Comparison of ENCODE assay signal across 8 cellular contexts in the genomic region with DNA sequence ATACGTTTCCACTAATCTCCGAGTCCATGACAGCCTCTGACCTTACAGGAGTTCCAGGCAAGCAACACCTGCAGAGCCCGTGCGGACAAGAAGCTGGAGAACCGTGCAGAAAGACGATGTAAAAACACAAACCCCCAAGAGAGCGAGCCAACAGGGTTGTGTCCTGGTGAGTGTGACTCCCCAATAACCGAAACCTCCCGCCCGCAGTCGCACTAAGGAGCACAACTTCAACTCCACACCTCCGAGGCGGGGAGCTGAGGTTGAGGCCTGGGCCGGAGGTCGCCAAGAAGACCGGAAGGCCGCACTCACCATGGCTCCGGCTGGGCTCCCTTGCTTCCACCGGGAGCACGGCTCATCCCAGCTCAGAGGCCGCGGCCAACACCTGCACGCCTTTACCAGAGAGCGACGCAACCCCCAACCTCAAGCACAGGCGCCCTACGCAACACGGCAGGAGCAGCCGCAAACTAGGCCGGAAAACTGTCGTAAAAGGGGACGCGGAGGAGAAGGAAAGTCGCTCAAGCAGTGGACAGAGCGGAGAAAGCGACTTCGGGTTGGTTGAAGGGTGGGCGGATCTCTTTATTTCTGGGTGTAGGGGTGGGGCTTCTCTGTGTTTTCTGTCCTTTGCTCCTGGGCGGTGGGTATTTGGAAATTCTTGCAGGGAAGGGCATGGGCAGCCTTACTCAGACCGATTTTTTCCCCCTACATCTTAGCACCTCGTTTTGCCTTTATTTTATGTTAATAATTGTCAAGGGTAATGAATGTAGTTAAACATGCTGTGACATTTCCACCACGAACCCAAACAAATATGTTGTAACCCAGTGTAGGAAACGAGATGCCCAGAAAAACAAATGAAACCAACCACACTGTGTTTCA. TPM values are rescaled to one million over a fixed set of nuclear protein-coding genes. Genes with fewer than 3 reads are reported as not detected.
DNase-seq lines count a peak whose midpoint lies in the region; ATAC-seq and TF ChIP-seq lines count a peak whose summit lies in the region.

TSS of gene DNAJC19 (minus strand) at position 446 of the 873 bp plus-strand sequence. CDS start at position 312, 134 bp downstream.

- H3K27me3 Mint-ChIP-seq in activated CD4-positive, alpha-beta T cell treated with anti-CD3 and anti-CD28 coated beads for 36 hours = peaks cover 5% of the 10 kb centered on the region

- intact Hi-C loops in activated CD4-positive, alpha-beta T cell treated with anti-CD3 and anti-CD28 coated beads for 36 hours (cut with DNase I, micrococcal nuclease) = loop anchor here (1.0 to 10.0 kb wide), 4 partner anchors 77 to 1385 kb away; partner anchors contain the start of genes FXR1 (in 2 of the 2), TTC14 (in 2 of the 2), MRPL47 (in 1 of the 2) and NDUFB5 (in 1 of the 2)

- H3K4me3 Mint-ChIP-seq in activated CD4-positive, alpha-beta T cell treated with anti-CD3 and anti-CD28 coated beads for 36 hours = peak within 1 kb of the TSS; percentile 86

- H3K4me3 ChIP-seq in choroid plexus epithelial cell (ENCODE audit: low read depth, low read length) (peak within 1 kb of the TSS; percentile 87), kidney epithelial cell (ENCODE audit: low read depth, low read length) (peak within 1 kb of the TSS; percentile 84)

- no peaks in the 10 kb centered on the region for H3K36me3 ChIP-seq in kidney epithelial cell (ENCODE audit: control insufficient read depth, insufficient read depth, low read length)

- H3K27ac Mint-ChIP-seq in activated CD4-positive, alpha-beta T cell treated with anti-CD3 and anti-CD28 coated beads for 36 hours = peak within 1 kb of the TSS; percentile 94

- H3K36me3 Mint-ChIP-seq in activated CD4-positive, alpha-beta T cell treated with anti-CD3 and anti-CD28 coated beads for 36 hours (ENCODE audit: low read depth) = peaks cover 25% of the 10 kb centered on the region

- H3K9me3 Mint-ChIP-seq in activated CD4-positive, alpha-beta T cell treated with anti-CD3 and anti-CD28 coated beads for 36 hours (ENCODE audit: low read depth) = no peaks in the 10 kb centered on the region

- H3K4me1 Mint-ChIP-seq in activated CD4-positive, alpha-beta T cell treated with anti-CD3 and anti-CD28 coated beads for 36 hours = peaks cover 25% of the 10 kb centered on the region

- H3K27me3 ChIP-seq in kidney epithelial cell (ENCODE audit: control insufficient read depth, insufficient read depth, low read length) = no peaks in the 10 kb centered on the region

- DNase-seq in Ammon's horn (ENCODE audit: low spot score) = peak; percentile 97
- DNase-seq in GM19238 (ENCODE audit: insufficient read length, low spot score) = peak; percentile 73
- DNase-seq in NCI-H524 (lab: John Stamatoyannopoulos, UW) = peak; percentile 99
- peak; percentile 94 for DNase-seq in activated CD4-positive, alpha-beta T cell treated with anti-CD3 and anti-CD28 coated beads for 36 hours
- DNase-seq in choroid plexus epithelial cell (ENCODE audit: low read depth) = peak; percentile 98
- peak; percentile 88 for DNase-seq in kidney epithelial cell (ENCODE audit: low read depth)
- DNase-seq in stimulated activated CD4-positive, alpha-beta T cell treated with anti-CD3 and anti-CD28 coated beads, Interleukin-15, amount 100 ng/mL, for 48 hours (ENCODE audit: low read depth in 2 of 2) = peak; percentile 84 to 86

- TF ChIP-seq CTCF in choroid plexus epithelial cell (conservative IDR thresholded peaks at IDR 0.05; ENCODE audit: low read depth, low read length) (no peak), kidney epithelial cell (IDR thresholded peaks at IDR 0.05; ENCODE audit: insufficient read depth, low read length, poor library complexity, severe bottlenecking) (no peak)

- ATAC-seq in HG03442 (IDR thresholded peaks at IDR 0.05; ENCODE audit: unreplicated experiment) = peak; percentile 92
- peak; percentile 97 for ATAC-seq in activated CD4-positive, alpha-beta T cell treated with anti-CD3 and anti-CD28 coated beads for 36 hours

- CTCF ChIA-PET in activated CD4-positive, alpha-beta T cell treated with anti-CD3 and anti-CD28 coated beads for 36 hours (lab: Charles Lee) = interaction anchor here (0.5 to 0.6 kb wide), 2 partner anchors 253 to 578 kb away, joined by 3 read pairs; no protein-coding TSS in a partner anchor

- POLR2A ChIA-PET in activated CD4-positive, alpha-beta T cell treated with anti-CD3 and anti-CD28 coated beads for 36 hours (lab: Charles Lee) = no interaction called here

RNA-seq across cellular contexts. Expression of gene DNAJC19, which starts in this region (rescaled TPM):
- total RNA-seq in activated CD4-positive, alpha-beta T cell treated with anti-CD3 and anti-CD28 coated beads for 36 hours = 10 to 100 TPM; 55.0 to 80.7 TPM
- total RNA-seq in kidney epithelial cell = 18.3 and 25.4 TPM in 2 replicates

Comparison
In these comparisons a context has a peak if more than half of its experiments do, and no peak if none do; other contexts are left out.
1. Peak in every context shown above with its lines: DNase-seq, ATAC-seq and H3K4me3 ChIP-seq.